16 cellular contexts compared by ENCODE assay signal in the genomic region with DNA sequence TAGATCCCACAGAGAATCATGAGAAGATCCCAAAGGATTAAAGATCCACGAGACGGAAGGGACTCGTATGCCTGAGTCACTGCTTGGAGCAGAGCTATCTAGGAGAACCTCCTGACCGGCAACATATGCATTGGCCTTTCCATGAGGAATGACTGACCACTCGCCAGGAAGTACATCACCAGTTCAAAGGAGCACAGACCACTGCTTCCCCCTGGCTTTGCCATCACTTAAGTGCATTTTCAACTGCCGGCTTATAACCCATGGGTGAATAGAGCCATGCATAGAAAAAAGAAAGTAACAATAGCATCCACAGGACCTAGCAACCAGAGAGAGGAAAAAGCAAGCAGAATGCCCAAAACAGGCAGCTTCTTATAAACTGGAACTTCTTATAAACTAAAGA.
DNase-seq lines count a peak whose midpoint lies in the region; ATAC-seq and TF ChIP-seq lines count a peak whose summit lies in the region.
"Had no signal": no experiment of that assay in that cellular context is flagged by ENCODE, and none has a peak within 500 bp of the region (broad histone marks: within the 10 kb centered on the region; RNA-seq: fewer than 3 reads in every experiment).

No MANE protein-coding gene starts in this region.

- no peak for ATAC-seq in HG03280 (IDR thresholded peaks at IDR 0.05; ENCODE audit: unreplicated experiment)
- ATAC-seq: GM12878 had no signal

- TF ChIP-seq CTCF in GM10266 (IDR thresholded peaks at IDR 0.05; ENCODE audit: control insufficient read depth, insufficient read depth, low read depth, missing control alignments) = no peak

- peak; percentile 24 for DNase-seq in COLO829 (ENCODE audit: low spot score)
- DNase-seq in HT1080 (ENCODE audit: low read depth) = peak; percentile 11
- DNase-seq in amniotic epithelial cell (ENCODE audit: low read depth) = peak; percentile 12
- peak; percentile 80 for DNase-seq in foreskin melanocyte
- DNase-seq in GM10266 (ENCODE audit: extremely low spot score) = no peak
- no peak for DNase-seq in activated CD4-positive, alpha-beta T cell treated with anti-CD3 and anti-CD28 coated beads for 1 hour
- no peak for DNase-seq in NCI-H1417 treated with DMSO at 0.1 percent for 48 hours (lab: John Stamatoyannopoulos, UW)
- DNase-seq: COR-L47, DMS153, KBM-7, MM.1S, NCI-H1105, NCI-H2029, NCI-H510A treated with DMSO at 0.1 percent for 48 hours had no signal

Comparison
In these comparisons a context has a peak if more than half of its experiments do, and no peak if none do; other contexts are left out.
1. DNase-seq: peak in COLO829 (single experiment), HT1080 (single experiment), amniotic epithelial cell (single experiment) and foreskin melanocyte (single experiment); none in GM10266 (single experiment), activated CD4-positive, alpha-beta T cell treated with anti-CD3 and anti-CD28 coated beads for 1 hour (single experiment) and NCI-H1417 treated with DMSO at 0.1 percent for 48 hours (single experiment).